Comparison of ENCODE assay signal across 7 cellular contexts in the genomic region with DNA sequence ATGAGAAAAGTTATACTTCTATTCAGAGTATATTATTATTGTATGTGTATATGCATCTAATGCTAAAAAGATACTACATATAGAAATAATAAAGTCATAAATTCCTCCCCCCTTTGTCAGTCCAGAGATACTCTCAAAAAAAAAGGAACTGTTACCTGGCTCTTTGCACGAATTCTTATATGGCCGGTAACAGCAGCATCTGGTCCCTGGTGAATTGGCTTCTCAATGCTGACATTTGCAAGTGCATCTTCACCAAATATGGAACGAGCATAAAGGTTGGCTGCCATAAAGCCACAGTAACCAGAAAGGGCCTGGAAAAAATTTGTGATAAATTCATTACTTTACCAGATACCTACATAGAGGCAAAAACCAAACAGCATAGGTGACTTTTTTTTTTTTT.
"Had no signal": no experiment of that assay in that cellular context is flagged by ENCODE, and none has a peak within 500 bp of the region (broad histone marks: within the 10 kb centered on the region; RNA-seq: fewer than 3 reads in every experiment).

No MANE protein-coding gene starts in this region.

- FAIRE-seq: HTR-8/SVneo, K562 had no signal

- H3K4me1 Mint-ChIP-seq: H9 had no signal

- H3K9ac ChIP-seq: GM23248 had no signal

- H3K9me3 Mint-ChIP-seq: H9 had no signal

- H3K4me3 ChIP-seq: GM23248, K562 had no signal

- H3K27ac Mint-ChIP-seq: H9 had no signal

- DNase-seq: GM23248, GOT3, H9, HCEC 1CT, IMR-90 had no signal

- H3K27ac ChIP-seq: GM23248 had no signal

- ATAC-seq: K562 had no signal

- H3K4me3 Mint-ChIP-seq: H9 had no signal

- H2AFZ ChIP-seq: GM23248 had no signal
